ENCODE assay signal across 9 cellular contexts in the genomic region with DNA sequence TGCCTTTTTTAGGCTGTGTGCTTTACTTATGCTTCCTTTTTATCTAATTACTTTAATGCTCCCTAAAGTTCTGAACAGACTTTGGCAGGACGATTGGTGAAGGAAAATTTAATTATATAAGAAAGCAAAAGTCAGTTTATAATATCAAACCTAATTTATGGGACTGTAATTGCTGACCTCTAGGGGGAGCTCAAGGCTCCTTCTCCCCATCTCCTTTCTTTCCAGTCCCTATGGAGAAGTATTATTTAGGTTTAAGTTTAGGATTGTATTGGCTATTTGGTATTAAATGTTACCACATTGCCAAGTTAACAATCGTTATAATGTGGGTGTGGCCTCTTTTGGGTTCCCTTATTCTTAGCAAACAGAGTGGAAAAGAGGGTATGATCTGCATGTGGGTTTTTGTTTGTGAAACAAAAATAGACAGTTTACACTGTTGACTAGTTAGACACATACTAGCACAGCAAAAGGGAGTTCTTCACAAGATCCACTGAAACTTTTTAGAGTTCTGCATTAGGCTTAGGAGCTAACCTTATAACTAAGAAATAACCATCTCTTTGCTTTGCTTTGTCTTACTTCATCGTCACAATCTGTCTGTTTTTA. TPM values are rescaled to one million over a fixed set of nuclear protein-coding genes. Genes with fewer than 3 reads are reported as not detected.
DNase-seq lines count a peak whose midpoint lies in the region; ATAC-seq and TF ChIP-seq lines count a peak whose summit lies in the region.
"Had no signal": no experiment of that assay in that cellular context is flagged by ENCODE, and none has a peak within 500 bp of the region (broad histone marks: within the 10 kb centered on the region; RNA-seq: fewer than 3 reads in every experiment).

No MANE protein-coding gene starts in this region.

- no peaks in the 10 kb centered on the region for H3K79me2 ChIP-seq in Loucy (ENCODE audit: insufficient read depth, low read length)

- no peak overlapping the region for H3K4me3 Mint-ChIP-seq in effector memory CD8-positive, alpha-beta T cell

- no peaks in the 10 kb centered on the region for H3K27me3 Mint-ChIP-seq in effector memory CD8-positive, alpha-beta T cell

- H3K27ac ChIP-seq in ascending aorta (no peak overlapping the region), coronary artery (no peak overlapping the region)

- no peaks in the 10 kb centered on the region for H3F3A ChIP-seq in Loucy (ENCODE audit: low read depth)

- peak; percentile 6 for DNase-seq in NCI-H748 (lab: John Stamatoyannopoulos, UW; ENCODE audit: unreplicated experiment)
- no peak for DNase-seq in NCI-H748 treated with DMSO at 0.1 percent for 48 hours (lab: John Stamatoyannopoulos, UW)
- DNase-seq in ascending aorta (ENCODE audit: low spot score in 2 of 2) = no peak
- DNase-seq in left lobe of liver (ENCODE audit: low spot score) = no peak
- no peak for DNase-seq in coronary artery (ENCODE audit: low spot score)
- no peak for DNase-seq in activated CD8-positive, alpha-beta memory T cell treated with anti-CD3 and anti-CD28 coated beads for 24 hours
- DNase-seq in effector memory CD8-positive, alpha-beta T cell = no peak

- H2AFZ ChIP-seq in Loucy (ENCODE audit: low read length) = peak overlapping the region; percentile 53

- peaks cover 5 to 9% of the 10 kb centered on the region in 2 donors for H3K9me3 Mint-ChIP-seq in effector memory CD8-positive, alpha-beta T cell

- peak overlapping the region; percentile 13 for H3K4me3 ChIP-seq in Loucy (ENCODE audit: low read length, poor library complexity, severe bottlenecking)
- no peak overlapping the region for H3K4me3 ChIP-seq in ascending aorta
- H3K4me3 ChIP-seq in coronary artery = no peak overlapping the region

- no peaks in the 10 kb centered on the region for H3K9me2 ChIP-seq in Loucy (replicated peaks; ENCODE audit: low read depth, low read length)

- H3K27ac Mint-ChIP-seq in effector memory CD8-positive, alpha-beta T cell = no peak overlapping the region
- H3K27ac Mint-ChIP-seq: activated naive CD4-positive, alpha-beta T cell treated with anti-CD3 and anti-CD28 coated beads, Interleukin-2, amount 50 U/mL, for 72 hours had no signal

- peak overlapping the region; percentile 36 for H3K4me2 ChIP-seq in Loucy (ENCODE audit: low read depth, low read length, poor library complexity, severe bottlenecking)

- H3K36me3 Mint-ChIP-seq in effector memory CD8-positive, alpha-beta T cell (ENCODE audit: insufficient read depth) = no peaks in the 10 kb centered on the region

- H3K27me3 ChIP-seq in Loucy (ENCODE audit: insufficient read depth, low read length, poor library complexity, severe bottlenecking) (no peaks in the 10 kb centered on the region), ascending aorta (no peaks in the 10 kb centered on the region)

- TF ChIP-seq CTCF in Loucy (conservative IDR thresholded peaks at IDR 0.05; ENCODE audit: low read length) (peak; percentile 95), ascending aorta (IDR thresholded peaks at IDR 0.05) (peak in 2 of 3 experiments; percentile 37 to 45), coronary artery (IDR thresholded peaks at IDR 0.05) (no peak)

- no peaks in the 10 kb centered on the region for H4K20me1 ChIP-seq in Loucy (ENCODE audit: insufficient read depth, low read length, poor library complexity, severe bottlenecking)

- ATAC-seq in left lobe of liver = peak; percentile 68
- no peak for ATAC-seq in effector memory CD8-positive, alpha-beta T cell (replicated peaks)
- ATAC-seq: activated naive CD4-positive, alpha-beta T cell treated with anti-CD3 and anti-CD28 coated beads, Interleukin-2, amount 50 U/mL, for 72 hours had no signal

- H3K36me3 ChIP-seq in Loucy (ENCODE audit: insufficient read depth, low read length) = no peaks in the 10 kb centered on the region
- no peaks in the 10 kb centered on the region for H3K36me3 ChIP-seq in ascending aorta

- H3K4me1 ChIP-seq in Loucy (ENCODE audit: insufficient read depth, low read length, poor library complexity, severe bottlenecking) (peaks cover 16% of the 10 kb centered on the region), ascending aorta (no peaks in the 10 kb centered on the region)

- H3K9me3 ChIP-seq in Loucy (ENCODE audit: insufficient read depth, low read depth, low read length) (0 out of 2 replicates have a peak, but pooled peaks cover 3% of the 10 kb centered on the region), ascending aorta (peaks cover 0 to 7% of the 10 kb centered on the region in 2 donors)

- H3K4me1 Mint-ChIP-seq in effector memory CD8-positive, alpha-beta T cell (ENCODE audit: low read depth in 2 of 2) = peaks cover 2 to 8% of the 10 kb centered on the region in 2 donors

- intact Hi-C loops in ascending aorta (cut with DNase I) = no loop called here

- H3K9ac ChIP-seq in Loucy (ENCODE audit: low read depth, low read length, poor library complexity, severe bottlenecking) = no peak overlapping the region

RNA-seq across cellular contexts. Expression of gene TNFSF4, which starts 48.2 kb away (rescaled TPM):
- total RNA-seq in ascending aorta = 0.75 TPM
- total RNA-seq in left lobe of liver = 0.58 TPM
